ENCODE assay signal across 13 cellular contexts in the genomic region with DNA sequence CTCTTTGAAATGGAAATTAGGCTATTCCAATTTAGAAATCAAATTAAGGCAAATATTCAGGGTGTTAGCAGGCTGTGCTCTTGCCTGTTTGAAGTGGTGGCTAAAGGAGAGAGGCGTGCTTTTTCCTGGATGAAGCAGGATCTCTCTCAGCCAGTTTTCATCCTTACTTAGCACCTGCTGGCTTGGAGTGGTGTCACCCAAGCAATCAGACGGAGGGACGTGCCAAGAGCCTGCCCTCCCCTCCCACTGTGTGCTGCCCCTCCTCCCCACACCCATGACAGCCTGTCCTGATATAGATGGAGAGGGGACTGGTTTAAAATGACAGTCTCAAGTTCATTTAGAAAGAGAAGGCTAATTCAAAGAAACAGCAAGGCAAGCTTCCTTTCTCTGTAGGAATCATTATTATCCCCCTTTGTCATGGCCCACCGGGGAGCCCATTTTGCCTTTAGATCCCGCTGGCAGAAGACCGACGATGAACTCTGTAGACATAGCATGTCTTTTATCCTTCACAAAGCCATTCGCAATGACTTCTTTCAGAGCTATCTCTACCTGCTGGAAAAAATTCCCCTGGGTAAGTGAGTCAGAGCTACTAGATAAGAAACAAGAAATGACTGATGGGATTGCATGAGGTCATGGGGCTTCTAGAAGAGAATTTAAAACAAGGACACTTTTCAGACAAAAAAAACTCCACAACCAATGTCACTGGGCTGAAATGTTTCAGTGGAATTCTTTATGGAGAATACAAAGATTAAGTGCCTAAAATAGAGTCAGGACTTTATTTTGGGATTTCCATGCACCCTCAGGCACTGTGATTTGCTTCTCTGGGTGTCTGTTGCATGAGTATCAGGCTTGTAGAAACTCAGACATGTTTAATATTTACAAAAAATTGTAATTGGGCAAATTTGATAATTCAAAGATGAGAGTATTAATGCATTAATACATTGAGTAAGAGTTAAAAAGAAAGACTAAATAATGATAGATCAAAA. TPM values are rescaled to one million over a fixed set of nuclear protein-coding genes. Genes with fewer than 3 reads are reported as not detected.
A peak's percentile ranks its signal among the peaks of the same experiment; 100 is the strongest.
DNase-seq lines count a peak whose midpoint lies in the region; ATAC-seq, FAIRE-seq and TF ChIP-seq lines count a peak whose summit lies in the region.
"Had no signal": no experiment of that assay in that cellular context is flagged by ENCODE, and none has a peak within 500 bp of the region (broad histone marks: within the 10 kb centered on the region; RNA-seq: fewer than 3 reads in every experiment).

A gene (plus strand): TSS at position 269 of the 986 bp plus-strand sequence. CDS start 149 bp downstream, at position 418.

- no peak within 1 kb of the TSS for H3K9ac ChIP-seq in iPS-20b (ENCODE audit: low read depth, low read length)

- DNase-seq in GM12865 (ENCODE audit: low read depth): peak; percentile 9
- peak; percentile 90 for DNase-seq in NCI-H128 (lab: John Stamatoyannopoulos, UW; ENCODE audit: unreplicated experiment)
- DNase-seq in small intestine: no peak
- no peak for DNase-seq in SW 1271 (lab: John Stamatoyannopoulos, UW)
- no peak for DNase-seq in WERI-Rb-1
- DNase-seq: GOT3 had no signal

- H3K27ac ChIP-seq in iPS-20b (ENCODE audit: low read length): no peak within 1 kb of the TSS
- no peak within 1 kb of the TSS for H3K27ac ChIP-seq in small intestine (ENCODE audit: low read depth in 1 of 2, low read length in 1 of 2)
- H3K27ac ChIP-seq in WERI-Rb-1: no peak within 1 kb of the TSS
- H3K27ac ChIP-seq: C4-2B, esophagus muscularis mucosa had no signal

- TF ChIP-seq CTCF in GM12865 (IDR thresholded peaks at IDR 0.05; ENCODE audit: insufficient read depth, low read depth, low read length, missing control alignments) (no peak), WERI-Rb-1 (IDR thresholded peaks at IDR 0.05; ENCODE audit: low read depth, low read length) (no peak)

- H3K4me3 ChIP-seq in GM12865 (ENCODE audit: low read depth, low read length) (no peak within 1 kb of the TSS), iPS-20b (ENCODE audit: low read length) (peak within 1 kb of the TSS; percentile 10), small intestine (ENCODE audit: low read depth in 1 of 2, low read length in 2 of 2) (no peak within 1 kb of the TSS), WERI-Rb-1 (ENCODE audit: low read depth, low read length) (no peak within 1 kb of the TSS)
- H3K4me3 ChIP-seq: esophagus muscularis mucosa had no signal

- peak within 1 kb of the TSS; percentile 41 for H3K27ac Mint-ChIP-seq in activated naive CD8-positive, alpha-beta T cell
- H3K27ac Mint-ChIP-seq: memory B cell had no signal

- peaks cover 3% of the 10 kb centered on the region for H3K9me3 Mint-ChIP-seq in activated naive CD8-positive, alpha-beta T cell (ENCODE audit: low read depth)

- FAIRE-seq in small intestine (lab: Jason Lieb, UNC): no peak
- FAIRE-seq: GM12891 had no signal

- peaks cover 8% of the 10 kb centered on the region for H3K36me3 Mint-ChIP-seq in activated naive CD8-positive, alpha-beta T cell
- H3K36me3 Mint-ChIP-seq: memory B cell had no signal

- H3K27me3 Mint-ChIP-seq in activated naive CD8-positive, alpha-beta T cell: no peaks in the 10 kb centered on the region

- H3K4me1 ChIP-seq in iPS-20b (ENCODE audit: insufficient read depth, low read length) (peaks cover 18% of the 10 kb centered on the region), small intestine (ENCODE audit: control insufficient read depth in 2 of 2, insufficient read depth in 1 of 2, low read depth in 1 of 2, low read length in 1 of 2) (no peaks in the 10 kb centered on the region)
- H3K4me1 ChIP-seq: esophagus muscularis mucosa had no signal

- no peak for ATAC-seq in HG03025 (IDR thresholded peaks at IDR 0.05; ENCODE audit: low FRiP score, unreplicated experiment)

- H3K4me1 Mint-ChIP-seq in activated naive CD8-positive, alpha-beta T cell (ENCODE audit: low read depth): peaks cover 27% of the 10 kb centered on the region
- H3K4me1 Mint-ChIP-seq: memory B cell had no signal

- H3K4me3 Mint-ChIP-seq in activated naive CD8-positive, alpha-beta T cell: no peak within 1 kb of the TSS
- H3K4me3 Mint-ChIP-seq: memory B cell had no signal

- H3K9me3 ChIP-seq in iPS-20b (ENCODE audit: insufficient read depth, low read depth, low read length): no peaks in the 10 kb centered on the region
- H3K9me3 ChIP-seq in small intestine (ENCODE audit: control insufficient read depth, low read depth): no peaks in the 10 kb centered on the region
- no peaks in the 10 kb centered on the region for H3K9me3 ChIP-seq in WERI-Rb-1 (ENCODE audit: severe bottlenecking)

- H3K27me3 ChIP-seq in iPS-20b (ENCODE audit: insufficient read depth, low read length): peaks cover 36% of the 10 kb centered on the region
- H3K27me3 ChIP-seq in small intestine (ENCODE audit: control insufficient read depth in 2 of 2, insufficient read depth in 2 of 2, low read length in 2 of 2): peaks cover 0 to 2% of the 10 kb centered on the region in 2 donors
- H3K27me3 ChIP-seq in WERI-Rb-1 (ENCODE audit: insufficient read depth, low read depth, severe bottlenecking): no peaks in the 10 kb centered on the region
- H3K27me3 ChIP-seq: esophagus muscularis mucosa had no signal

- H3K36me3 ChIP-seq in iPS-20b (ENCODE audit: insufficient read depth, low read depth, low read length) (no peaks in the 10 kb centered on the region), small intestine (ENCODE audit: control insufficient read depth in 2 of 2, insufficient read depth in 2 of 2, low read length in 2 of 2) (no peaks in the 10 kb centered on the region), WERI-Rb-1 (no peaks in the 10 kb centered on the region)
- H3K36me3 ChIP-seq: esophagus muscularis mucosa had no signal

- 20 to 31% (median 31%) methylated on average over 8 of the region's 8 CpGs for WGBS in small intestine, 3 donors

RNA-seq across cellular contexts. Expression of the gene that starts here (rescaled TPM):
- polyA plus RNA-seq in small intestine: not detected

Comparison
In these comparisons a context has a peak if more than half of its experiments do, and no peak if none do; other contexts are left out.
1. DNase-seq: peak in GM12865 (single experiment) and NCI-H128 (single experiment); none in small intestine (single experiment), SW 1271 (0 of 2) and WERI-Rb-1 (single experiment).